Comparison of ENCODE assay signal across 9 cellular contexts in genomic region chr7:100629117-100629711, GRCh38. TPM values are rescaled to one million over a fixed set of nuclear protein-coding genes. Genes with fewer than 3 reads are reported as not detected.
DNase-seq lines count a peak whose midpoint lies in the region; ATAC-seq and TF ChIP-seq lines count a peak whose summit lies in the region.
"Had no signal": no experiment of that assay in that cellular context is flagged by ENCODE, and none has a peak within 500 bp of the region (broad histone marks: within the 10 kb centered on the region; RNA-seq: fewer than 3 reads in every experiment).

No MANE protein-coding gene starts in this region.

- peaks cover 3% of the 10 kb centered on the region for H3K27me3 Mint-ChIP-seq in activated CD4-positive, alpha-beta memory T cell treated with anti-CD3 and anti-CD28 coated beads for 36 hours
- H3K27me3 Mint-ChIP-seq in natural killer cell (ENCODE audit: low read depth in 2 of 2) = no peaks in the 10 kb centered on the region

- peaks cover 24% of the 10 kb centered on the region for H3K4me1 Mint-ChIP-seq in activated CD4-positive, alpha-beta memory T cell treated with anti-CD3 and anti-CD28 coated beads for 36 hours (ENCODE audit: low read depth)
- H3K4me1 Mint-ChIP-seq in natural killer cell = peaks cover 10 to 49% of the 10 kb centered on the region in 2 donors

- H3K9me3 Mint-ChIP-seq in activated CD4-positive, alpha-beta memory T cell treated with anti-CD3 and anti-CD28 coated beads for 36 hours = no peaks in the 10 kb centered on the region
- no peaks in the 10 kb centered on the region for H3K9me3 Mint-ChIP-seq in natural killer cell

- ATAC-seq in natural killer cell (no peak), GM21390 (IDR thresholded peaks at IDR 0.05; ENCODE audit: unreplicated experiment) (no peak), GM21447 (IDR thresholded peaks at IDR 0.05; ENCODE audit: unreplicated experiment) (no peak), GM21723 (IDR thresholded peaks at IDR 0.05; ENCODE audit: unreplicated experiment) (no peak)

- DNase-seq in NCI-H2196 (lab: John Stamatoyannopoulos, UW; ENCODE audit: unreplicated experiment) (peak; percentile 40), NCI-H2196 treated with DMSO at 0.1 percent for 48 hours (lab: John Stamatoyannopoulos, UW; ENCODE audit: unreplicated experiment) (no peak), Kasumi-1 (lab: John Stamatoyannopoulos, UW) (peak; percentile 39 to 55), natural killer cell (no peak)
- peak; percentile 60 for DNase-seq in activated CD4-positive, alpha-beta memory T cell treated with anti-CD3 and anti-CD28 coated beads for 36 hours
- DNase-seq: MG63 had no signal

- H3K27ac Mint-ChIP-seq in activated CD4-positive, alpha-beta memory T cell treated with anti-CD3 and anti-CD28 coated beads for 36 hours = no peak overlapping the region
- H3K27ac Mint-ChIP-seq in natural killer cell = peak overlapping the region; percentile 68 to 70

- H3K36me3 Mint-ChIP-seq in activated CD4-positive, alpha-beta memory T cell treated with anti-CD3 and anti-CD28 coated beads for 36 hours = peaks cover 1% of the 10 kb centered on the region
- no peaks in the 10 kb centered on the region for H3K36me3 Mint-ChIP-seq in natural killer cell

- H3K4me3 Mint-ChIP-seq in activated CD4-positive, alpha-beta memory T cell treated with anti-CD3 and anti-CD28 coated beads for 36 hours = no peak overlapping the region
- H3K4me3 Mint-ChIP-seq in natural killer cell = no peak overlapping the region

- POLR2A ChIA-PET in activated CD4-positive, alpha-beta memory T cell treated with anti-CD3 and anti-CD28 coated beads for 36 hours (lab: Charles Lee) = interaction anchor here (0.6 to 1.2 kb wide), 3 partner anchors 10 to 76 kb away, joined by 3 to 4 read pairs (median 4); no protein-coding TSS in a partner anchor

- CTCF ChIA-PET in activated CD4-positive, alpha-beta memory T cell treated with anti-CD3 and anti-CD28 coated beads for 36 hours (lab: Charles Lee) = interaction anchor here (1.2 to 1.7 kb wide), 4 partner anchors 9 to 69 kb away, joined by 4 to 11 read pairs (median 8); partner anchors contain the start of gene MOSPD3

- TF ChIP-seq CTCF in natural killer cell (IDR thresholded peaks at IDR 0.05) = no peak

- intact Hi-C loops in activated CD4-positive, alpha-beta memory T cell treated with anti-CD3 and anti-CD28 coated beads for 36 hours (cut with micrococcal nuclease) = loop anchor here (10.0 kb wide), 1 partner anchor 226 kb away; the partner anchor contains the start of gene SLC12A9
- intact Hi-C loops in natural killer cell (cut with micrococcal nuclease) = no loop called here

RNA-seq across cellular contexts. Expression of gene TFR2, which starts 12.1 kb away (rescaled TPM):
- total RNA-seq in activated CD4-positive, alpha-beta memory T cell treated with anti-CD3 and anti-CD28 coated beads for 36 hours = 1 to 10 TPM; 8.7 to 9.9 TPM
- 10 to 100 TPM in 2 of 3 donors, 1 to 10 TPM in 1; 9.8 to 13.8 (median 12.0) TPM for total RNA-seq in natural killer cell

RNA-seq across cellular contexts. Expression of gene MOSPD3, which starts 16.9 kb away (rescaled TPM):
- total RNA-seq in activated CD4-positive, alpha-beta memory T cell treated with anti-CD3 and anti-CD28 coated beads for 36 hours = 10 to 100 TPM; 14.0 to 14.4 TPM
- total RNA-seq in natural killer cell = 10 to 100 TPM; 14.5 to 15.9 (median 15.5) TPM

RNA-seq across cellular contexts. Expression of gene ACTL6B, which starts 27.0 kb away (rescaled TPM):
- total RNA-seq in activated CD4-positive, alpha-beta memory T cell treated with anti-CD3 and anti-CD28 coated beads for 36 hours = not detected
- not detected for total RNA-seq in natural killer cell

RNA-seq across cellular contexts. Expression of gene PCOLCE, which starts 27.1 kb away (rescaled TPM):
- 10 to 100 TPM in 1 of 2 experiments, 1 to 10 TPM in 1; 9.2 to 11.0 TPM for total RNA-seq in activated CD4-positive, alpha-beta memory T cell treated with anti-CD3 and anti-CD28 coated beads for 36 hours
- 10 to 100 TPM; 18.4 to 24.8 (median 21.7) TPM for total RNA-seq in natural killer cell

RNA-seq across cellular contexts. Expression of gene FBXO24, which starts 43.1 kb away (rescaled TPM):
- total RNA-seq in activated CD4-positive, alpha-beta memory T cell treated with anti-CD3 and anti-CD28 coated beads for 36 hours = 1 to 10 TPM; 2.2 to 2.6 TPM
- under 1 TPM; 0.45 to 0.94 (median 0.88) TPM for total RNA-seq in natural killer cell

Comparison
In these comparisons a context has a peak if more than half of its experiments do, and no peak if none do; other contexts are left out.
1. DNase-seq: peak in NCI-H2196 (single experiment), Kasumi-1 (2 of 2) and activated CD4-positive, alpha-beta memory T cell treated with anti-CD3 and anti-CD28 coated beads for 36 hours (single experiment); none in NCI-H2196 treated with DMSO at 0.1 percent for 48 hours (single experiment) and natural killer cell (single experiment).